24 cellular contexts compared by ENCODE assay signal in the genomic region with DNA sequence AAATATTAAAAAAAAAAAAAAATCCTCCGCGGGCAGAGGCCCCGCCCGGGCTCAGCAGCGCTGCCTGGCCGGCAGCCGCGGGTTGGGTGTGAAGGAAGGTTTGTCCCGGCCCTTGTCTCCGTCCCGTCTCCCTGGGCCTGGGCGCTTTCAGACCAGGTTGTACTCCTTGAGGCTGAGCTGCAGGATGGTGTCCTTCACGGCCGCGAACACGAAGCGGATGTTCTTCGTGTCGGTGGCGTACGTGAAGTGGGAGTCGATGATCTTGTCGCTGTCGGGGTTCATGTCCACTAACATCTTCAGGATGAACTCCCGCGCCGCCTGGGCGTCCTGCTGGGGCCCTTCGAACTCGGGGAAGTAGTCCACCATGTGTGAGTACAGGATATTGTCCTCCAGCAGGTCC.
"Had no signal": no experiment of that assay in that cellular context is flagged by ENCODE, and none has a peak within 500 bp of the region (broad histone marks: within the 10 kb centered on the region; RNA-seq: fewer than 3 reads in every experiment).

No MANE protein-coding gene starts in this region.

- H3K4me3 ChIP-seq: gastrocnemius medialis, right lobe of liver had no signal

- H3K4me3 Mint-ChIP-seq: activated CD4-positive, alpha-beta T cell treated with anti-CD3 and anti-CD28 coated beads, Interleukin-2, amount 10 ng/mL, durations not matched to agents 7 days and 5 days; activated CD8-positive, alpha-beta memory T cell treated with anti-CD3 and anti-CD28 coated beads, Interleukin-2, amount 10 ng/mL, durations not matched to agents 7 days and 5 days; activated CD8-positive, alpha-beta T cell treated with anti-CD3 and anti-CD28 coated beads for 36 hours; brain; memory B cell; natural killer cell treated with Interleukin-12 subunit alpha and Interleukin-12 subunit beta and Interleukin-15 and Interleukin-18, amount 100 ng/mL, for 72 hours; type B pancreatic cell had no signal

- DNase-seq: activated CD4-positive, alpha-beta T cell treated with anti-CD3 and anti-CD28 coated beads, Interleukin-2, amount 10 ng/mL, durations not matched to agents 7 days and 5 days; activated CD4-positive, CD25-positive, alpha-beta regulatory T cell treated with anti-CD3 and anti-CD28 coated beads, Interleukin-2, amount 50 U/mL, for 72 hours; activated CD8-positive, alpha-beta memory T cell treated with anti-CD3 and anti-CD28 coated beads, Interleukin-2, amount 10 ng/mL, durations not matched to agents 7 days and 5 days; activated CD8-positive, alpha-beta T cell treated with anti-CD3 and anti-CD28 coated beads for 36 hours; activated T-cell treated with anti-CD3 and anti-CD28 coated beads for 4 hours; caudate nucleus; effector memory CD4-positive, alpha-beta T cell; esophagus squamous epithelium; gastrocnemius medialis; small intestine; stimulated activated CD4-positive, alpha-beta T cell treated with anti-CD3 and anti-CD28 coated beads, Interleukin-15, amount 100 ng/mL, for 24 hours; stimulated activated CD4-positive, alpha-beta T cell treated with anti-CD3 and anti-CD28 coated beads, Interleukin-2, amount 100 ng/mL, for 48 hours; stimulated activated CD8-positive, alpha-beta memory T cell treated with anti-CD3 and anti-CD28 coated beads, Interleukin-4, amount 100 ng/mL, for 48 hours; stimulated activated naive CD4-positive, alpha-beta T cell had no signal

- ATAC-seq: activated CD8-positive, alpha-beta memory T cell treated with anti-CD3 and anti-CD28 coated beads, Interleukin-2, amount 10 ng/mL, durations not matched to agents 7 days and 5 days; activated CD8-positive, alpha-beta T cell treated with anti-CD3 and anti-CD28 coated beads for 36 hours; activated naive CD4-positive, alpha-beta T cell treated with anti-CD3 and anti-CD28 coated beads, Interleukin-2, amount 50 U/mL, for 72 hours; gastrocnemius medialis; natural killer cell treated with Interleukin-12 subunit alpha and Interleukin-12 subunit beta and Interleukin-15 and Interleukin-18, amount 100 ng/mL, for 72 hours had no signal

- H3K36me3 Mint-ChIP-seq: activated CD8-positive, alpha-beta memory T cell treated with anti-CD3 and anti-CD28 coated beads, Interleukin-2, amount 10 ng/mL, durations not matched to agents 7 days and 5 days; activated naive CD4-positive, alpha-beta T cell treated with anti-CD3 and anti-CD28 coated beads, Interleukin-2, amount 50 U/mL, for 72 hours; brain; memory B cell; natural killer cell treated with Interleukin-12 subunit alpha and Interleukin-12 subunit beta and Interleukin-15 and Interleukin-18, amount 100 ng/mL, for 72 hours; type B pancreatic cell had no signal

- H2AFZ ChIP-seq: parathyroid adenoma had no signal

- H3K4me1 ChIP-seq: parathyroid adenoma had no signal

- H3K79me2 ChIP-seq: parathyroid adenoma had no signal

- H3K27ac ChIP-seq: esophagus squamous epithelium, gastrocnemius medialis, parathyroid adenoma, right lobe of liver, thoracic aorta, VCaP had no signal

- H3K27me3 ChIP-seq: right lobe of liver had no signal

- H3K9me3 ChIP-seq: esophagus squamous epithelium, gastrocnemius medialis, right lobe of liver, thoracic aorta had no signal

- H3K9me3 Mint-ChIP-seq: activated CD4-positive, alpha-beta T cell treated with anti-CD3 and anti-CD28 coated beads, Interleukin-2, amount 10 ng/mL, durations not matched to agents 7 days and 5 days; activated CD8-positive, alpha-beta T cell treated with anti-CD3 and anti-CD28 coated beads for 36 hours; activated naive CD4-positive, alpha-beta T cell treated with anti-CD3 and anti-CD28 coated beads, Interleukin-2, amount 50 U/mL, for 72 hours; brain; memory B cell; natural killer cell treated with Interleukin-12 subunit alpha and Interleukin-12 subunit beta and Interleukin-15 and Interleukin-18, amount 100 ng/mL, for 72 hours; T-helper 2 cell treated with Interferon-gamma antibody and Interleukin-4, amounts not matched to agents 5 μg/mL and 100 μg/mL, for 36 hours; type B pancreatic cell had no signal

- H3K36me3 ChIP-seq: esophagus squamous epithelium, gastrocnemius medialis, right lobe of liver, thoracic aorta had no signal

- H3K9ac ChIP-seq: parathyroid adenoma had no signal

- H3K27me3 Mint-ChIP-seq: type B pancreatic cell had no signal

- H3K27ac Mint-ChIP-seq: activated CD4-positive, alpha-beta T cell treated with anti-CD3 and anti-CD28 coated beads, Interleukin-2, amount 10 ng/mL, durations not matched to agents 7 days and 5 days; activated CD8-positive, alpha-beta memory T cell treated with anti-CD3 and anti-CD28 coated beads, Interleukin-2, amount 10 ng/mL, durations not matched to agents 7 days and 5 days; activated CD8-positive, alpha-beta T cell treated with anti-CD3 and anti-CD28 coated beads for 36 hours; activated naive CD4-positive, alpha-beta T cell treated with anti-CD3 and anti-CD28 coated beads, Interleukin-2, amount 50 U/mL, for 72 hours; brain; memory B cell; natural killer cell treated with Interleukin-12 subunit alpha and Interleukin-12 subunit beta and Interleukin-15 and Interleukin-18, amount 100 ng/mL, for 72 hours; T-helper 2 cell treated with Interferon-gamma antibody and Interleukin-4, amounts not matched to agents 5 μg/mL and 100 μg/mL, for 36 hours; type B pancreatic cell had no signal
